26 cellular contexts compared by ENCODE assay signal in genomic region chr1:3292868-3293562, GRCh38.
"Had no signal": no experiment of that assay in that cellular context is flagged by ENCODE, and none has a peak within 500 bp of the region (broad histone marks: within the 10 kb centered on the region; RNA-seq: fewer than 3 reads in every experiment).

No MANE protein-coding gene starts in this region.

- DNase-seq: activated CD4-positive, alpha-beta T cell treated with anti-CD3 and anti-CD28 coated beads, Interleukin-2, amount 50 U/mL, for 1 hour; activated CD8-positive, alpha-beta memory T cell treated with anti-CD3 and anti-CD28 coated beads, Interleukin-2, amount 50 U/mL, for 4 hours; activated effector memory CD4-positive, alpha-beta T cell treated with Interleukin-2 at 50 U/mL for 16 hours; activated naive CD4-positive, alpha-beta T cell treated with anti-CD3 and anti-CD28 coated beads, Interleukin-2, amount 10 ng/mL, durations not matched to agents 7 days and 5 days; activated naive CD8-positive, alpha-beta T cell treated with anti-CD3 and anti-CD28 coated beads, Interleukin-2, amount 50 U/mL, for 24 hours; activated T-cell treated with anti-CD3 and anti-CD28 coated beads, Interleukin-2, amount 50 U/mL, for 48 hours; aorta; cerebellar nuclear complex; effector memory CD4-positive, alpha-beta T cell; naive B cell; ovary; psoas muscle; right lobe of liver; stimulated activated CD4-positive, alpha-beta T cell treated with anti-CD3 and anti-CD28 coated beads, Interleukin-4, amount 100 ng/mL, for 1 hour; stomach; testis; upper lobe of right lung had no signal

- H3K4me1 ChIP-seq: breast epithelium, gastroesophageal sphincter, neural progenitor cell, psoas muscle, right lobe of liver, testis, upper lobe of right lung had no signal

- H3K9me3 ChIP-seq: breast epithelium, esophagus muscularis mucosa, gastroesophageal sphincter, ovary, psoas muscle, right lobe of liver, stomach, testis, upper lobe of right lung had no signal

- H3K9ac ChIP-seq: neural progenitor cell had no signal

- H3K36me3 ChIP-seq: breast epithelium, esophagus muscularis mucosa, gastroesophageal sphincter, neural progenitor cell, ovary, right lobe of liver, stomach, upper lobe of right lung had no signal

- ATAC-seq: activated CD4-positive, CD25-positive, alpha-beta regulatory T cell treated with anti-CD3 and anti-CD28 coated beads, Interleukin-2, amount 50 U/mL, for 24 hours; activated naive CD8-positive, alpha-beta T cell treated with anti-CD3 and anti-CD28 coated beads, Interleukin-2, amount 50 U/mL, for 24 hours; gastroesophageal sphincter; psoas muscle; stimulated activated effector memory CD8-positive, alpha-beta T cell treated with anti-CD3 and anti-CD28 coated beads, Interleukin-12 subunit alpha, Interleukin-12 subunit beta, amount 100 ng/mL, for 72 hours had no signal

- H2AFZ ChIP-seq: neural progenitor cell had no signal

- H3K4me2 ChIP-seq: neural progenitor cell, smooth muscle cell had no signal

- H3K27me3 ChIP-seq: neural progenitor cell, ovary, right lobe of liver, testis, upper lobe of right lung had no signal

- FAIRE-seq: endothelial cell of umbilical vein had no signal

- H3K27ac ChIP-seq: breast epithelium, esophagus muscularis mucosa, gastroesophageal sphincter, neural progenitor cell, ovary, psoas muscle, right lobe of liver, stomach, testis, upper lobe of right lung had no signal

- H3K4me3 ChIP-seq: breast epithelium, esophagus muscularis mucosa, gastroesophageal sphincter, lung, neural progenitor cell, ovary, psoas muscle, right lobe of liver, smooth muscle cell, stomach, testis, upper lobe of right lung had no signal
